25 cellular contexts compared by ENCODE assay signal in genomic region chr5:5483350-5483749, GRCh38.
"Had no signal": no experiment of that assay in that cellular context is flagged by ENCODE, and none has a peak within 500 bp of the region (broad histone marks: within the 10 kb centered on the region; RNA-seq: fewer than 3 reads in every experiment).

No MANE protein-coding gene starts in this region.

- H3K9me3 ChIP-seq: body of pancreas, sigmoid colon, thoracic aorta, vagina had no signal

- H3K4me1 ChIP-seq: body of pancreas, sigmoid colon, vagina had no signal

- H3K27me3 ChIP-seq: body of pancreas, sigmoid colon, vagina had no signal

- H3K9me3 Mint-ChIP-seq: activated CD4-positive, alpha-beta T cell treated with anti-CD3 and anti-CD28 coated beads, Interleukin-2, amount 10 ng/mL, durations not matched to agents 24 days and 14 days; central memory CD8-positive, alpha-beta T cell; immature natural killer cell; memory B cell; stimulated activated effector memory CD8-positive, alpha-beta T cell treated with anti-CD3 and anti-CD28 coated beads, Interleukin-12 subunit alpha, Interleukin-12 subunit beta, amount 100 ng/mL, for 72 hours; T-helper 2 cell treated with Interferon-gamma antibody and Interleukin-4, amounts not matched to agents 5 μg/mL and 100 μg/mL, for 36 hours had no signal

- ATAC-seq: activated CD8-positive, alpha-beta T cell treated with anti-CD3 and anti-CD28 coated beads, Interleukin-2, amount 10 ng/mL, durations not matched to agents 7 days and 5 days; body of pancreas; left colon; stimulated activated effector memory CD8-positive, alpha-beta T cell treated with anti-CD3 and anti-CD28 coated beads, Interleukin-12 subunit alpha, Interleukin-12 subunit beta, amount 100 ng/mL, for 72 hours had no signal

- H3K27ac ChIP-seq: body of pancreas, sigmoid colon, thoracic aorta, vagina had no signal

- DNase-seq: activated CD4-positive, alpha-beta T cell treated with anti-CD3 and anti-CD28 coated beads, Interleukin-2, amount 10 ng/mL, durations not matched to agents 24 days and 14 days; activated CD4-positive, CD25-positive, alpha-beta regulatory T cell; activated CD8-positive, alpha-beta memory T cell treated with anti-CD3 and anti-CD28 coated beads, Interleukin-2, amount 50 U/mL, for 4 hours; activated CD8-positive, alpha-beta T cell treated with anti-CD3 and anti-CD28 coated beads, Interleukin-2, amount 10 ng/mL, durations not matched to agents 7 days and 5 days; activated gamma-delta T cell treated with Interleukin-2 at 50 U/mL for 16 hours; activated T-cell treated with anti-CD3 and anti-CD28 coated beads, Interleukin-2, amount 50 U/mL, for 48 hours; amniotic stem cell; body of pancreas; cortex of kidney; effector CD4-positive, alpha-beta T cell; foreskin fibroblast; immature natural killer cell; left colon; nephron progenitor cell; occipital lobe; sigmoid colon; stimulated activated CD4-positive, alpha-beta T cell treated with anti-CD3 and anti-CD28 coated beads, Interleukin-1b, Interleukin-23, amount 100 ng/mL, for 48 hours had no signal

- H3K4me3 Mint-ChIP-seq: activated CD4-positive, alpha-beta T cell treated with anti-CD3 and anti-CD28 coated beads, Interleukin-2, amount 10 ng/mL, durations not matched to agents 24 days and 14 days; activated CD8-positive, alpha-beta T cell treated with anti-CD3 and anti-CD28 coated beads, Interleukin-2, amount 10 ng/mL, durations not matched to agents 7 days and 5 days; activated naive CD8-positive, alpha-beta T cell; central memory CD8-positive, alpha-beta T cell; memory B cell; nephron progenitor cell; stimulated activated effector memory CD8-positive, alpha-beta T cell treated with anti-CD3 and anti-CD28 coated beads, Interleukin-12 subunit alpha, Interleukin-12 subunit beta, amount 100 ng/mL, for 72 hours; T-helper 2 cell treated with Interferon-gamma antibody and Interleukin-4, amounts not matched to agents 5 μg/mL and 100 μg/mL, for 36 hours had no signal

- H3K27ac Mint-ChIP-seq: activated CD4-positive, alpha-beta T cell treated with anti-CD3 and anti-CD28 coated beads, Interleukin-2, amount 10 ng/mL, durations not matched to agents 24 days and 14 days; activated CD8-positive, alpha-beta T cell treated with anti-CD3 and anti-CD28 coated beads, Interleukin-2, amount 10 ng/mL, durations not matched to agents 7 days and 5 days; activated naive CD8-positive, alpha-beta T cell; nephron progenitor cell; progenitor cell of endocrine pancreas; T-helper 2 cell treated with Interferon-gamma antibody and Interleukin-4, amounts not matched to agents 5 μg/mL and 100 μg/mL, for 36 hours had no signal

- H3K4me3 ChIP-seq: body of pancreas, sigmoid colon, thoracic aorta, vagina had no signal

- H3K27me3 Mint-ChIP-seq: activated CD4-positive, alpha-beta T cell treated with anti-CD3 and anti-CD28 coated beads, Interleukin-2, amount 10 ng/mL, durations not matched to agents 24 days and 14 days; activated naive CD8-positive, alpha-beta T cell; central memory CD8-positive, alpha-beta T cell; memory B cell; progenitor cell of endocrine pancreas had no signal
